10 cellular contexts compared by ENCODE assay signal in genomic region chr5:158910782-158911692, GRCh38.
A peak's percentile ranks its signal among the peaks of the same experiment; 100 is the strongest.
DNase-seq lines count a peak whose midpoint lies in the region; ATAC-seq and TF ChIP-seq lines count a peak whose summit lies in the region.
"Had no signal": no experiment of that assay in that cellular context is flagged by ENCODE, and none has a peak within 500 bp of the region (broad histone marks: within the 10 kb centered on the region; RNA-seq: fewer than 3 reads in every experiment).

No MANE protein-coding gene starts in this region.

- no peak for TF ChIP-seq CTCF in GM06990 (IDR thresholded peaks at IDR 0.05; ENCODE audit: insufficient read depth, low read length, poor library complexity, severe bottlenecking)
- no peak for TF ChIP-seq CTCF in VCaP (conservative IDR thresholded peaks at IDR 0.05)
- TF ChIP-seq CTCF in testis (IDR thresholded peaks at IDR 0.05): no peak
- no peak for TF ChIP-seq CTCF in type B pancreatic cell (conservative IDR thresholded peaks at IDR 0.05)

- 72 to 79% methylated on average over 6 of the region's 6 CpGs for WGBS in testis, 2 donors

- H3K4me3 Mint-ChIP-seq in type B pancreatic cell: no peak overlapping the region

- intact Hi-C loops in testis (cut with DNase I; ENCODE audit: low total_unique reads): no loop called here

- ATAC-seq in GM19372 (IDR thresholded peaks at IDR 0.05; ENCODE audit: low read depth, unreplicated experiment) (peak; percentile 65), HG03025 (IDR thresholded peaks at IDR 0.05; ENCODE audit: low FRiP score, unreplicated experiment) (peak; percentile 72), esophagus mucosa (no peak)
- ATAC-seq: lower lobe of right lung had no signal

- DNase-seq in GM06990 (ENCODE audit: extremely low read depth, insufficient read length): peak; percentile 53
- DNase-seq in testis: no peak
- no peak for DNase-seq in type B pancreatic cell (ENCODE audit: extremely low spot score, unreplicated experiment)
- no peak for DNase-seq in RKO (ENCODE audit: low spot score)
- DNase-seq: Calu3, lower lobe of right lung had no signal

- H3K27me3 ChIP-seq in GM06990 (replicated peaks; ENCODE audit: control insufficient read depth, insufficient read depth, low read length) (no peaks in the 10 kb centered on the region), testis (no peaks in the 10 kb centered on the region)

- peaks cover 65% of the 10 kb centered on the region for H3K4me1 Mint-ChIP-seq in type B pancreatic cell (ENCODE audit: unreplicated experiment)

- H3K4me1 ChIP-seq in testis: no peaks in the 10 kb centered on the region
- H3K4me1 ChIP-seq: lower lobe of right lung had no signal

- H3K36me3 ChIP-seq in GM06990 (ENCODE audit: control insufficient read depth, insufficient read depth, low read length): no peaks in the 10 kb centered on the region
- H3K36me3 ChIP-seq in testis (ENCODE audit: low read depth, missing control alignments): no peaks in the 10 kb centered on the region
- H3K36me3 ChIP-seq: lower lobe of right lung had no signal

- H3K27ac Mint-ChIP-seq in type B pancreatic cell: no peak overlapping the region

- H3K4me3 ChIP-seq in GM06990 (replicated peaks; ENCODE audit: low read depth, low read length) (peak overlapping the region; percentile 14; the same call in 1 of the 2 replicates), testis (no peak overlapping the region)
- H3K4me3 ChIP-seq: lower lobe of right lung had no signal

- H3K27ac ChIP-seq in VCaP (peak overlapping the region; percentile 31; the same call in 1 of the 2 replicates), testis (no peak overlapping the region)
- H3K27ac ChIP-seq: lower lobe of right lung had no signal

- no peak for TF ChIP-seq POLR2A in testis (IDR thresholded peaks at IDR 0.05)

- H3K9me3 ChIP-seq in testis: no peaks in the 10 kb centered on the region
- H3K9me3 ChIP-seq: lower lobe of right lung had no signal

- no peaks in the 10 kb centered on the region for H3K9me3 Mint-ChIP-seq in type B pancreatic cell

- H3K36me3 Mint-ChIP-seq in type B pancreatic cell: no peaks in the 10 kb centered on the region

- H3K27me3 Mint-ChIP-seq in type B pancreatic cell: peaks cover 37% of the 10 kb centered on the region
